Comparison of ENCODE assay signal across 30 cellular contexts in the genomic region with DNA sequence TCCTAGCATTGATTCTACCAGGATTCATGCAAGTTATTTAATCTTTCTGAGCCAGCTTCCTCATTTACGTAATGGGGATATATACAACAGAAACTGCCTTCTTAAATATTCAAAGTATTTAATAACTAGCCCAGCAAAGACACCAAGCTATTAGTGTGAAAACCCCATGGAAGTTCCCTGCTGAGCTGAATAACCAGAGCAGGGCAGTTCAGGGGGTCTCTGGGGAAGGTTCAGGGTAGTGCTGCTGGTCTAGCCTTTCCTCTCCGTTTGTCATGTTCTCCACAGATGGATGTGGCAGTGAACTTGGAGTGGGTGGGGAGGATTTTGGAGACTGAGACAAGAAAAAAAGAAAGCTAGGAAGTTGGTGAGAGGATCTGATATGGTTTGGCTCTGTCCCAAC.
"Had no signal": no experiment of that assay in that cellular context is flagged by ENCODE, and none has a peak within 500 bp of the region (broad histone marks: within the 10 kb centered on the region; RNA-seq: fewer than 3 reads in every experiment).

No MANE protein-coding gene starts in this region.

- H3K9ac ChIP-seq: neural progenitor cell had no signal

- H3K27me3 ChIP-seq: gastrocnemius medialis, heart right ventricle, left lung, neural progenitor cell, right atrium auricular region, suprapubic skin, transverse colon, upper lobe of right lung, uterus had no signal

- H3K4me1 ChIP-seq: gastrocnemius medialis, heart right ventricle, left lung, neural progenitor cell, prostate gland, right atrium auricular region, suprapubic skin, transverse colon, upper lobe of right lung, uterus had no signal

- H3K9me3 ChIP-seq: gastrocnemius medialis, mucosa of descending colon, prostate gland, suprapubic skin, transverse colon, upper lobe of right lung, uterus had no signal

- H3K4me2 ChIP-seq: neural progenitor cell, smooth muscle cell had no signal

- DNase-seq: effector CD8-positive, alpha-beta T cell; endodermal cell; foreskin fibroblast; gastrocnemius medialis; heart right ventricle; hippocampal formation; left cardiac atrium; left lung; mesenchymal stem cell; mucosa of descending colon; naive B cell; stimulated activated CD4-positive, alpha-beta T cell treated with anti-CD3 and anti-CD28 coated beads, Interleukin-12 subunit alpha, Interleukin-12 subunit beta, amount 100 ng/mL, for 4 hours; stimulated activated CD4-positive, alpha-beta T cell treated with anti-CD3 and anti-CD28 coated beads, Interleukin-1b, Interleukin-23, amount 100 ng/mL, for 48 hours; stimulated activated CD4-positive, alpha-beta T cell treated with anti-CD3 and anti-CD28 coated beads, Interleukin-4, amount 100 ng/mL, for 1 hour; stimulated activated CD8-positive, alpha-beta memory T cell treated with anti-CD3 and anti-CD28 coated beads, Interleukin-4, amount 100 ng/mL, for 48 hours; stimulated activated naive CD4-positive, alpha-beta T cell; stimulated activated naive CD8-positive, alpha-beta T cell treated with anti-CD3 and anti-CD28 coated beads, Interleukin-15, amount 100 ng/mL, for 72 hours; transverse colon; upper lobe of right lung; uterus had no signal

- H3K27ac ChIP-seq: epithelial cell of prostate, gastrocnemius medialis, heart right ventricle, left lung, neural progenitor cell, prostate gland, right atrium auricular region, suprapubic skin, transverse colon, upper lobe of right lung, uterus had no signal

- ATAC-seq: esophagus mucosa; gastrocnemius medialis; heart right ventricle; left cardiac atrium; left lung; mucosa of descending colon; natural killer cell treated with Interleukin-12 subunit alpha and Interleukin-12 subunit beta and Interleukin-15 and Interleukin-18, amount 100 ng/mL, for 72 hours; sciatic nerve; stimulated activated naive CD8-positive, alpha-beta T cell treated with anti-CD3 and anti-CD28 coated beads, Interleukin-15, amount 100 ng/mL, for 72 hours; upper lobe of right lung had no signal

- FAIRE-seq: islet of Langerhans had no signal

- H2AFZ ChIP-seq: neural progenitor cell had no signal

- H3K4me3 ChIP-seq: gastrocnemius medialis, heart right ventricle, left lung, mucosa of descending colon, neural progenitor cell, prostate gland, right atrium auricular region, smooth muscle cell, suprapubic skin, transverse colon, upper lobe of right lung, uterus had no signal

- H3K36me3 ChIP-seq: gastrocnemius medialis, heart right ventricle, left lung, neural progenitor cell, prostate gland, right atrium auricular region, suprapubic skin, transverse colon, upper lobe of right lung, uterus had no signal
